Comparison of ENCODE assay signal across 10 cellular contexts in the genomic region with DNA sequence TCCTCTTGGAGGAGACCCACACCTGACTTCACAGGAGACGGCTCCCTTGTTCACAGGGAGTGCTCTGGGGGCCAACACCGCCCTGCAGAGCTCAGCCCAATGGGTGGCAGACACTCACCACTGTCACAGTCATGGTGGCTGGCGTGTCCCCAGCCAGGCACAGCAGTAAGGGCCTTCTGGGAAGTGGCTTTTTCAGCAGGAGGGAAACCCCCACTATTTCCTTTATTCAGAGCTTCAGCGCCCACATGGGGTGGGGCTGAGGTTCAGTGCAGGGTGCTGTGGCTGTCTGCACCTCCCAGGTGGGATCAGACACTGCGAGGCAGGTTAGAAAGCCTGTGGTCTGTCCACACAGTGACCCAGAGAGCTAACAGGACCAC. TPM values are rescaled to one million over a fixed set of nuclear protein-coding genes. Genes with fewer than 3 reads are reported as not detected.
DNase-seq lines count a peak whose midpoint lies in the region; ATAC-seq and TF ChIP-seq lines count a peak whose summit lies in the region.
"Had no signal": no experiment of that assay in that cellular context is flagged by ENCODE, and none has a peak within 500 bp of the region (broad histone marks: within the 10 kb centered on the region; RNA-seq: fewer than 3 reads in every experiment).

No MANE protein-coding gene starts in this region.

- no peak overlapping the region for H3K4me3 Mint-ChIP-seq in natural killer cell

- H3K27ac ChIP-seq in right cardiac atrium (ENCODE audit: low read length) (no peak overlapping the region), heart left ventricle (peak overlapping the region in 1 of 12 donors; percentile 28), substantia nigra (ENCODE audit: low read depth, low read length, poor library complexity, severe bottlenecking) (no peak overlapping the region)

- H3K4me1 Mint-ChIP-seq in natural killer cell, result peaks cover 24 to 32% of the 10 kb centered on the region in 2 donors

- no peaks in the 10 kb centered on the region for H3K9me3 Mint-ChIP-seq in natural killer cell

- intact Hi-C loops in right cardiac atrium (cut with DNase I) (loop anchor here in 2 of 4 donors (5.0 kb wide), 1 partner anchor 91 kb away; no protein-coding TSS in a partner anchor), heart left ventricle (cut with DNase I) (loop anchor here in 5 of 10 donors (5.0 to 10.0 kb wide), 4 partner anchors 34 to 91 kb away; a partner anchor contains a TSS), natural killer cell (cut with micrococcal nuclease) (loop anchor here (10.0 kb wide), 1 partner anchor 89 kb away; no protein-coding TSS in a partner anchor)

- peaks cover 0 to 60% (median 51%) of the 10 kb centered on the region in 9 donors for H3K36me3 ChIP-seq in heart left ventricle

- no peaks in the 10 kb centered on the region for H3K27me3 ChIP-seq in right cardiac atrium (ENCODE audit: control insufficient read depth, insufficient read depth)
- no peaks in the 10 kb centered on the region for H3K27me3 ChIP-seq in heart left ventricle

- H3K27me3 Mint-ChIP-seq in natural killer cell (ENCODE audit: low read depth in 2 of 2), result no peaks in the 10 kb centered on the region

- no peak for ATAC-seq in right cardiac atrium
- no peak for ATAC-seq in heart left ventricle
- peak; percentile 39 to 70 (median 54) for ATAC-seq in natural killer cell
- ATAC-seq: left ventricle myocardium superior had no signal

- no peak overlapping the region for H3K27ac Mint-ChIP-seq in natural killer cell

- no peak for TF ChIP-seq CTCF in heart left ventricle (IDR thresholded peaks at IDR 0.05)
- TF ChIP-seq CTCF in natural killer cell (IDR thresholded peaks at IDR 0.05), result no peak

- H3K4me1 ChIP-seq in right cardiac atrium (ENCODE audit: control insufficient read depth, insufficient read depth, low read length) (no peaks in the 10 kb centered on the region), heart left ventricle (peaks cover 0 to 36% (median 16%) of the 10 kb centered on the region in 12 donors)

- H3K36me3 Mint-ChIP-seq in natural killer cell, result no peaks in the 10 kb centered on the region

- TF ChIP-seq POLR2A in heart left ventricle (IDR thresholded peaks at IDR 0.05), result no peak

- no peaks in the 10 kb centered on the region for H3K9me3 ChIP-seq in right cardiac atrium (ENCODE audit: control insufficient read depth, low read length)
- no peaks in the 10 kb centered on the region for H3K9me3 ChIP-seq in heart left ventricle

- 91% methylated on average over 5 of the region's 5 CpGs for WGBS in right cardiac atrium
- WGBS in heart left ventricle, 4 donors, result 87 to 92% (median 90%) methylated on average over 4 to 5 of the region's 5 CpGs

- H3K4me3 ChIP-seq in right cardiac atrium (ENCODE audit: low read length) (no peak overlapping the region), heart left ventricle (no peak overlapping the region)

- DNase-seq in right cardiac atrium (peak in 2 of 3 donors; percentile 18 to 50), heart left ventricle (no peak), natural killer cell (no peak), substantia nigra (lab: John Stamatoyannopoulos, UW) (no peak), NCI-H2196 treated with DMSO at 0.1 percent for 48 hours (lab: John Stamatoyannopoulos, UW; ENCODE audit: unreplicated experiment) (no peak), COLO829 (ENCODE audit: low spot score) (no peak), NCI-H69 (lab: John Stamatoyannopoulos, UW) (no peak)
- peak; percentile 57 to 71 for DNase-seq in activated CD8-positive, alpha-beta memory T cell treated with anti-CD3 and anti-CD28 coated beads for 4 hours (ENCODE audit: low read depth in 2 of 2)
- DNase-seq: left ventricle myocardium superior had no signal

RNA-seq across cellular contexts. Expression of a gene that starts 3.6 kb away (rescaled TPM):
- total RNA-seq in right cardiac atrium (1 to 10 TPM; 3.2 to 4.4 (median 3.9) TPM), heart left ventricle (1 to 10 TPM; 3.1 to 7.8 (median 4.5) TPM), natural killer cell (10 to 100 TPM in 1 of 3 donors, 1 to 10 TPM in 2; 9.0 to 11.3 (median 9.4) TPM)
- polyA plus RNA-seq in right cardiac atrium (3.7 TPM), heart left ventricle (1 to 10 TPM; 4.0 to 4.3 TPM)

RNA-seq across cellular contexts. Expression of a gene that starts 6.9 kb away (rescaled TPM):
- total RNA-seq in right cardiac atrium (10 to 100 TPM; 18.2 to 22.9 (median 20.1) TPM), heart left ventricle (10 to 100 TPM; 12.4 to 26.6 (median 18.4) TPM), natural killer cell (10 to 100 TPM; 38.7 to 62.3 (median 41.6) TPM)
- polyA plus RNA-seq in right cardiac atrium (13.6 TPM), heart left ventricle (10 to 100 TPM; 11.8 to 27.7 TPM)

RNA-seq across cellular contexts. Expression of a gene that starts 6.9 kb away (rescaled TPM):
- total RNA-seq in right cardiac atrium (10 to 100 TPM; 50.8 to 58.5 (median 56.8) TPM), heart left ventricle (10 to 100 TPM; 61.5 to 81.8 (median 73.6) TPM), natural killer cell (10 to 100 TPM; 78.3 to 84.8 (median 79.3) TPM)
- polyA plus RNA-seq in right cardiac atrium (63.4 TPM), heart left ventricle (10 to 100 TPM; 70.8 to 77.0 TPM)

RNA-seq across cellular contexts. Expression of a gene that starts 30.1 kb away (rescaled TPM):
- total RNA-seq in right cardiac atrium, result 1 to 10 TPM in 2 of 4 donors, under 1 TPM in 2; 0.76 to 2.1 (median 1.0) TPM
- polyA plus RNA-seq in right cardiac atrium, result 0.68 TPM
- 1 to 10 TPM in 2 of 9 donors, under 1 TPM in 7; 0.30 to 7.1 (median 0.77) TPM for total RNA-seq in heart left ventricle
- under 1 TPM; 0.69 to 1.00 TPM for polyA plus RNA-seq in heart left ventricle
- 1 to 10 TPM; 1.6 to 4.2 (median 4.0) TPM for total RNA-seq in natural killer cell
- total RNA-seq: SK-MEL-5 had no signal

RNA-seq across cellular contexts. Expression of a gene that starts 36.1 kb away (rescaled TPM):
- 10 to 100 TPM in 1 of 4 donors, 1 to 10 TPM in 3; 8.8 to 12.3 (median 9.2) TPM for total RNA-seq in right cardiac atrium
- 7.7 TPM for polyA plus RNA-seq in right cardiac atrium
- total RNA-seq in heart left ventricle, result 10 to 100 TPM in 3 of 9 donors, 1 to 10 TPM in 6; 7.3 to 11.7 (median 9.5) TPM
- 1 to 10 TPM; 6.4 to 8.0 TPM for polyA plus RNA-seq in heart left ventricle
- total RNA-seq in natural killer cell, result 10 to 100 TPM; 12.1 to 15.7 (median 14.4) TPM

Comparison
In these comparisons a context has a peak if more than half of its experiments do, and no peak if none do; other contexts are left out.
1. DNase-seq: peak in right cardiac atrium (2 of 3) and activated CD8-positive, alpha-beta memory T cell treated with anti-CD3 and anti-CD28 coated beads for 4 hours (2 of 2); none in heart left ventricle (0 of 5), natural killer cell (single experiment), substantia nigra (0 of 49), NCI-H2196 treated with DMSO at 0.1 percent for 48 hours (single experiment), COLO829 (single experiment) and NCI-H69 (single experiment).
2. ATAC-seq: peak in natural killer cell (3 of 3); none in right cardiac atrium (0 of 2) and heart left ventricle (0 of 4).